In the genomic region with DNA sequence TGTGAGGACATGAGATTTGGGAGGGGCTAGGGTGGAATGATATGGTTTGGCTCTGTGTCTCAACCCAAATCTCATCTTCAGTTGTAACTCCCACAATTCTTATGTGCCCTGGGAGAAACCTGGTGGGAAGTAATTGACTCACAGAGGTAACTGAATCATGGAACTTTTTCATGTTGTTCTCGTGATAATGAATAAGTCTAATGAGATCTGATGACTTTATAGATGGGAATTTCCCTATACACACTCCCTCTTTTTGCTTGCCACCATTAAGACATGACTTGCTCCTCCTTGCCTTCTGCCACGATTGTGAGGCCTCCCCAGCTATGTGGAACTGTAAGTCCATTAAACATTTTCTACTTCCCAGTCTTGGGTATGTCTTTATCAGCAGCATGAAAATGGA, we compare ENCODE assay signal across 19 cellular contexts.
A peak's percentile ranks its signal among the peaks of the same experiment; 100 is the strongest.
DNase-seq lines count a peak whose midpoint lies in the region; ATAC-seq and TF ChIP-seq lines count a peak whose summit lies in the region.
"Had no signal": no experiment of that assay in that cellular context is flagged by ENCODE, and none has a peak within 500 bp of the region (broad histone marks: within the 10 kb centered on the region; RNA-seq: fewer than 3 reads in every experiment).

No MANE protein-coding gene starts in this region.

- in situ Hi-C loops in mammary epithelial cell (cut with MboI; ENCODE audit: low sequenced_read_pairs in 2 of 2), result no loop called here

- no peak overlapping the region for H2AFZ ChIP-seq in mammary epithelial cell (ENCODE audit: low read depth, low read length)

- POLR2A ChIA-PET in MCF 10A (lab: Yijun Ruan, JAX), result no interaction called here

- H3K27me3 ChIP-seq in mammary epithelial cell (ENCODE audit: insufficient read depth, low read length) (no peaks in the 10 kb centered on the region), foreskin keratinocyte (no peaks in the 10 kb centered on the region)

- H3K4me2 ChIP-seq in mammary epithelial cell (ENCODE audit: insufficient read depth, low read depth, low read length), result no peak overlapping the region
- H3K4me2 ChIP-seq: A549 had no signal

- BruUV-seq in mammary epithelial cell (replicated peaks; lab: Mats Ljungman, UMichigan) (no TSS peak), MCF 10A (replicated peaks; lab: Mats Ljungman, UMichigan) (no TSS peak)

- H3K4me3 ChIP-seq in mammary epithelial cell (replicated peaks in 1 of 3; ENCODE audit: insufficient read depth in 1 of 3, low read depth in 2 of 3, low read length in 3 of 3), result no peak overlapping the region
- H3K4me3 ChIP-seq: A549, HAP-1 had no signal

- no peaks in the 10 kb centered on the region for H4K20me1 ChIP-seq in mammary epithelial cell (ENCODE audit: insufficient read depth, low read length)

- H3K4me1 Mint-ChIP-seq in MCF 10A (ENCODE audit: insufficient read depth, unreplicated experiment), result no peaks in the 10 kb centered on the region
- no peaks in the 10 kb centered on the region for H3K4me1 Mint-ChIP-seq in immature natural killer cell

- H3K36me3 Mint-ChIP-seq in MCF 10A (ENCODE audit: insufficient read depth, unreplicated experiment), result no peaks in the 10 kb centered on the region
- H3K36me3 Mint-ChIP-seq in immature natural killer cell, result no peaks in the 10 kb centered on the region

- H3K9me3 Mint-ChIP-seq in MCF 10A (ENCODE audit: unreplicated experiment) (no peaks in the 10 kb centered on the region), immature natural killer cell (peaks cover 6 to 26% (median 9%) of the 10 kb centered on the region in 6 donors)

- no peaks in the 10 kb centered on the region for H3K36me3 ChIP-seq in mammary epithelial cell (ENCODE audit: insufficient read depth, low read length)
- H3K36me3 ChIP-seq: HAP-1 had no signal

- DNase-seq in mammary epithelial cell, result peak; percentile 23
- no peak for DNase-seq in MCF 10A (ENCODE audit: unreplicated experiment)
- peak; percentile 39 for DNase-seq in amniotic epithelial cell (ENCODE audit: low read depth)
- DNase-seq in foreskin keratinocyte, result peak; percentile 37 to 57
- DNase-seq in renal cortical epithelial cell (ENCODE audit: low read depth), result peak; percentile 73
- DNase-seq in immature natural killer cell, result no peak
- no peak for DNase-seq in GM19240 (ENCODE audit: insufficient read length, low spot score)
- DNase-seq in middle frontal gyrus (ENCODE audit: extremely low spot score, low spot score), result no peak
- DNase-seq: AML-193; Caco-2; CD4-positive, alpha-beta T cell; DMS153; DMS79; GF-D8 had no signal

- no peaks in the 10 kb centered on the region for H3K4me1 ChIP-seq in mammary epithelial cell (ENCODE audit: insufficient read depth, low read length)
- H3K4me1 ChIP-seq in foreskin keratinocyte, result no peaks in the 10 kb centered on the region
- H3K4me1 ChIP-seq: A549, Caco-2, HAP-1 had no signal

- H3K27me3 Mint-ChIP-seq in MCF 10A (ENCODE audit: insufficient read depth, unreplicated experiment) (no peaks in the 10 kb centered on the region), immature natural killer cell (ENCODE audit: low read depth in 3 of 3) (peaks cover 0 to 3% (median 2%) of the 10 kb centered on the region in 3 donors)
- H3K27me3 Mint-ChIP-seq: CD4-positive, alpha-beta T cell had no signal

- TF ChIP-seq CTCF in mammary epithelial cell (conservative IDR thresholded peaks at IDR 0.05 in 1 of 2, IDR thresholded peaks at IDR 0.05 in 1 of 2; ENCODE audit: extremely low read depth in 1 of 2, insufficient read depth in 1 of 2, low read depth in 1 of 2, low read length in 2 of 2) (no peak), MCF 10A (IDR thresholded peaks at IDR 0.05; ENCODE audit: unreplicated experiment) (no peak), foreskin keratinocyte (conservative IDR thresholded peaks at IDR 0.05) (no peak)

- dilution Hi-C loops in mammary epithelial cell (cut with HindIII; ENCODE audit: low sequenced_read_pairs), result no loop called here

- CTCF ChIA-PET in mammary epithelial cell (lab: Charles Lee; ENCODE audit: low non-redundant PET) (no interaction called here), MCF 10A (lab: Yijun Ruan, JAX) (interaction anchor here (0.6 kb wide), 1 partner anchor 550 kb away, joined by 3 read pairs; no protein-coding TSS in a partner anchor)

- H3K27ac ChIP-seq in mammary epithelial cell (ENCODE audit: insufficient read depth, low read depth, low read length) (no peak overlapping the region), foreskin keratinocyte (peak overlapping the region; percentile 68)
- H3K27ac ChIP-seq: 22Rv1, A549, C4-2B, HL-60 had no signal

- H3K27ac Mint-ChIP-seq in MCF 10A (ENCODE audit: low read depth, unreplicated experiment), result no peak overlapping the region
- no peak overlapping the region for H3K27ac Mint-ChIP-seq in immature natural killer cell
- H3K27ac Mint-ChIP-seq: CD4-positive, alpha-beta T cell had no signal

- peak; percentile 87 for ATAC-seq in foreskin keratinocyte
- ATAC-seq: A549 had no signal

- 56% methylated on average over 2 of the region's 2 CpGs for WGBS in mammary epithelial cell (ENCODE audit: low coverage, missing lambda C conversion rate)

- H3K4me3 Mint-ChIP-seq in MCF 10A (ENCODE audit: unreplicated experiment) (no peak overlapping the region), immature natural killer cell (no peak overlapping the region)
- H3K4me3 Mint-ChIP-seq: CD4-positive, alpha-beta T cell had no signal

- H3K9me3 ChIP-seq in mammary epithelial cell (replicated peaks; ENCODE audit: insufficient read depth, low read length), result no peaks in the 10 kb centered on the region
- H3K9me3 ChIP-seq: A549, HAP-1 had no signal

- no peak overlapping the region for H3K9ac ChIP-seq in mammary epithelial cell (ENCODE audit: insufficient read depth, low read length)

- H3K79me2 ChIP-seq in mammary epithelial cell (ENCODE audit: insufficient read depth, low read length), result no peaks in the 10 kb centered on the region

- intact Hi-C loops in mammary epithelial cell (cut with micrococcal nuclease), result no loop called here
- intact Hi-C loops in MCF 10A (cut with micrococcal nuclease), result no loop called here

Comparison
In these comparisons a context has a peak if more than half of its experiments do, and no peak if none do; other contexts are left out.
1. DNase-seq: peak in mammary epithelial cell (single experiment), amniotic epithelial cell (single experiment), foreskin keratinocyte (2 of 2) and renal cortical epithelial cell (single experiment); none in MCF 10A (single experiment), immature natural killer cell (0 of 3), GM19240 (single experiment) and middle frontal gyrus (single experiment).